In genomic region chr5:126398791-126399190, GRCh38 we compare ENCODE assay signal across 25 cellular contexts. TPM values are rescaled to one million over a fixed set of nuclear protein-coding genes. Genes with fewer than 3 reads are reported as not detected.
"Had no signal": no experiment of that assay in that cellular context is flagged by ENCODE, and none has a peak within 500 bp of the region (broad histone marks: within the 10 kb centered on the region; RNA-seq: fewer than 3 reads in every experiment).

No MANE protein-coding gene starts in this region.

- H3K27ac Mint-ChIP-seq: natural killer cell; progenitor cell of endocrine pancreas; stimulated activated naive CD8-positive, alpha-beta T cell treated with anti-CD3 and anti-CD28 coated beads, Interleukin-15, amount 100 ng/mL, for 72 hours had no signal

- H3K4me1 ChIP-seq: lower lobe of right lung, parathyroid adenoma, right lobe of liver, suprapubic skin, upper lobe of right lung had no signal

- H3K4me3 Mint-ChIP-seq: natural killer cell; stimulated activated naive CD8-positive, alpha-beta T cell treated with anti-CD3 and anti-CD28 coated beads, Interleukin-15, amount 100 ng/mL, for 72 hours had no signal

- DNase-seq: dorsolateral prefrontal cortex; effector CD4-positive, alpha-beta T cell; foreskin fibroblast; gastrocnemius medialis; head of caudate nucleus; left ventricle myocardium superior; lower lobe of right lung; natural killer cell; occipital lobe; right lobe of liver; stimulated activated CD4-positive, alpha-beta T cell treated with anti-CD3 and anti-CD28 coated beads, Interleukin-12 subunit alpha, Interleukin-12 subunit beta, amount 100 ng/mL, for 4 hours; stimulated activated CD4-positive, alpha-beta T cell treated with anti-CD3 and anti-CD28 coated beads, Interleukin-1b, Interleukin-23, amount 100 ng/mL, for 48 hours; stimulated activated CD4-positive, alpha-beta T cell treated with anti-CD3 and anti-CD28 coated beads, Interleukin-4, amount 100 ng/mL, for 1 hour; stimulated activated CD8-positive, alpha-beta memory T cell treated with anti-CD3 and anti-CD28 coated beads, Interleukin-4, amount 100 ng/mL, for 48 hours; stimulated activated naive CD4-positive, alpha-beta T cell; stimulated activated naive CD8-positive, alpha-beta T cell treated with anti-CD3 and anti-CD28 coated beads, Interleukin-15, amount 100 ng/mL, for 72 hours; transverse colon; upper lobe of right lung; uterus had no signal

- H3K27ac ChIP-seq: dorsolateral prefrontal cortex, gastrocnemius medialis, lower lobe of right lung, parathyroid adenoma, right lobe of liver, suprapubic skin, transverse colon, upper lobe of right lung, uterus had no signal

- H3K4me3 ChIP-seq: dorsolateral prefrontal cortex, gastrocnemius medialis, lower lobe of right lung, right lobe of liver, smooth muscle cell, suprapubic skin, transverse colon, upper lobe of right lung, uterus had no signal

- FAIRE-seq: keratinocyte had no signal

- H3K4me1 Mint-ChIP-seq: stimulated activated naive CD8-positive, alpha-beta T cell treated with anti-CD3 and anti-CD28 coated beads, Interleukin-15, amount 100 ng/mL, for 72 hours had no signal

- H3K27me3 Mint-ChIP-seq: progenitor cell of endocrine pancreas; stimulated activated naive CD8-positive, alpha-beta T cell treated with anti-CD3 and anti-CD28 coated beads, Interleukin-15, amount 100 ng/mL, for 72 hours had no signal

- H3K79me2 ChIP-seq: parathyroid adenoma had no signal

- H3K27me3 ChIP-seq: dorsolateral prefrontal cortex, gastrocnemius medialis, right lobe of liver, suprapubic skin, transverse colon, upper lobe of right lung, uterus had no signal

- H3K36me3 ChIP-seq: gastrocnemius medialis, lower lobe of right lung, right lobe of liver, suprapubic skin, upper lobe of right lung, uterus had no signal

- H3K9ac ChIP-seq: parathyroid adenoma had no signal

- H2AFZ ChIP-seq: parathyroid adenoma had no signal

- H3K4me2 ChIP-seq: smooth muscle cell had no signal

RNA-seq across cellular contexts. Expression of gene GRAMD2B, which starts 24.4 kb away (rescaled TPM):
- polyA plus RNA-seq: neural cell had no signal
